Comparison of ENCODE assay signal across 30 cellular contexts in genomic region chr1:167159782-167160181, GRCh38.
"Had no signal": no experiment of that assay in that cellular context is flagged by ENCODE, and none has a peak within 500 bp of the region (broad histone marks: within the 10 kb centered on the region; RNA-seq: fewer than 3 reads in every experiment).

No MANE protein-coding gene starts in this region.

- H3K4me2 ChIP-seq: neural progenitor cell had no signal

- DNase-seq: natural killer cell; occipital lobe; ovary; posterior cingulate gyrus; psoas muscle; right cardiac atrium; right lobe of liver; sigmoid colon; small intestine; stimulated activated CD4-positive, alpha-beta T cell treated with anti-CD3 and anti-CD28 coated beads, Interleukin-15, amount 100 ng/mL, for 24 hours; stimulated activated CD4-positive, alpha-beta T cell treated with anti-CD3 and anti-CD28 coated beads, Interleukin-2, amount 100 ng/mL, for 24 hours; stimulated activated CD4-positive, alpha-beta T cell treated with anti-CD3 and anti-CD28 coated beads, Interleukin-2, amount 100 ng/mL, for 48 hours; stimulated activated CD4-positive, alpha-beta T cell treated with anti-CD3 and anti-CD28 coated beads, Interleukin-4, amount 100 ng/mL, for 24 hours; stimulated activated CD8-positive, alpha-beta memory T cell treated with anti-CD3 and anti-CD28 coated beads, Interleukin-4, amount 100 ng/mL, for 48 hours; stimulated activated naive CD4-positive, alpha-beta T cell; stimulated activated naive CD8-positive, alpha-beta T cell treated with anti-CD3 and anti-CD28 coated beads, Interleukin-15, amount 100 ng/mL, for 72 hours; stimulated activated naive CD8-positive, alpha-beta T cell treated with anti-CD3 and anti-CD28 coated beads, Interleukin-15, Interleukin-2, amounts not matched to agents 100 U/mL and 50 U/mL, for 24 hours; substantia nigra; testis; tibial artery; transverse colon; upper lobe of left lung had no signal

- FAIRE-seq: small intestine, urothelium cell line had no signal

- H3K9me3 ChIP-seq: ovary, psoas muscle, right lobe of liver, sigmoid colon, suprapubic skin, testis, tibial artery, transverse colon, upper lobe of left lung, vagina had no signal

- H3K9ac ChIP-seq: neural progenitor cell, parathyroid adenoma had no signal

- H3K4me1 ChIP-seq: parathyroid adenoma, psoas muscle, right lobe of liver, sigmoid colon, suprapubic skin, testis, tibial artery, upper lobe of left lung, vagina had no signal

- H3K36me3 ChIP-seq: neural progenitor cell, ovary, right lobe of liver, sigmoid colon, suprapubic skin, tibial artery, transverse colon, upper lobe of left lung, vagina had no signal

- H2AFZ ChIP-seq: neural progenitor cell, parathyroid adenoma had no signal

- H3K27ac ChIP-seq: neural progenitor cell, ovary, parathyroid adenoma, psoas muscle, right lobe of liver, sigmoid colon, suprapubic skin, testis, tibial artery, transverse colon, upper lobe of left lung, vagina had no signal

- H3K4me1 Mint-ChIP-seq: stimulated activated memory B cell treated with anti-CD40 and anti-IgM and Interleukin-4, amounts not matched to agents 10 μg/mL and 1 μg/mL and 100 μg/mL, for 72 hours had no signal

- ATAC-seq: natural killer cell; psoas muscle; right cardiac atrium; right lobe of liver; stimulated activated memory B cell treated with anti-CD40 and anti-IgM and Interleukin-4, amounts not matched to agents 10 μg/mL and 1 μg/mL and 100 μg/mL, for 72 hours; stimulated activated naive CD8-positive, alpha-beta T cell treated with anti-CD3 and anti-CD28 coated beads, Interleukin-15, amount 100 ng/mL, for 72 hours; stimulated activated naive CD8-positive, alpha-beta T cell treated with anti-CD3 and anti-CD28 coated beads, Interleukin-15, Interleukin-2, amounts not matched to agents 100 U/mL and 50 U/mL, for 24 hours had no signal

- H3K4me3 Mint-ChIP-seq: natural killer cell; nephron; neural progenitor cell; stimulated activated memory B cell treated with anti-CD40 and anti-IgM and Interleukin-4, amounts not matched to agents 10 μg/mL and 1 μg/mL and 100 μg/mL, for 72 hours; stimulated activated naive CD8-positive, alpha-beta T cell treated with anti-CD3 and anti-CD28 coated beads, Interleukin-15, amount 100 ng/mL, for 72 hours had no signal

- H3K36me3 Mint-ChIP-seq: natural killer cell; stimulated activated memory B cell treated with anti-CD40 and anti-IgM and Interleukin-4, amounts not matched to agents 10 μg/mL and 1 μg/mL and 100 μg/mL, for 72 hours had no signal

- H3K27ac Mint-ChIP-seq: natural killer cell; nephron; neural progenitor cell; progenitor cell of endocrine pancreas; stimulated activated memory B cell treated with anti-CD40 and anti-IgM and Interleukin-4, amounts not matched to agents 10 μg/mL and 1 μg/mL and 100 μg/mL, for 72 hours; stimulated activated naive CD8-positive, alpha-beta T cell treated with anti-CD3 and anti-CD28 coated beads, Interleukin-15, amount 100 ng/mL, for 72 hours had no signal

- H3K79me2 ChIP-seq: parathyroid adenoma had no signal

- H3K4me3 ChIP-seq: neural progenitor cell, ovary, psoas muscle, right lobe of liver, sigmoid colon, suprapubic skin, testis, tibial artery, transverse colon, upper lobe of left lung, vagina had no signal

- H3K27me3 ChIP-seq: neural progenitor cell, ovary, right lobe of liver, sigmoid colon, suprapubic skin, testis, tibial artery, transverse colon, upper lobe of left lung, vagina had no signal

- H3K27me3 Mint-ChIP-seq: progenitor cell of endocrine pancreas had no signal

- H3K9me3 Mint-ChIP-seq: natural killer cell; nephron; stimulated activated memory B cell treated with anti-CD40 and anti-IgM and Interleukin-4, amounts not matched to agents 10 μg/mL and 1 μg/mL and 100 μg/mL, for 72 hours; stimulated activated naive CD8-positive, alpha-beta T cell treated with anti-CD3 and anti-CD28 coated beads, Interleukin-15, amount 100 ng/mL, for 72 hours had no signal
